In genomic region chr4:94571301-94571700, GRCh38 we compare ENCODE assay signal across 23 cellular contexts.
DNase-seq lines count a peak whose midpoint lies in the region; ATAC-seq, FAIRE-seq and TF ChIP-seq lines count a peak whose summit lies in the region.
"Had no signal": no experiment of that assay in that cellular context is flagged by ENCODE, and none has a peak within 500 bp of the region (broad histone marks: within the 10 kb centered on the region; RNA-seq: fewer than 3 reads in every experiment).

No MANE protein-coding gene starts in this region.

- no peak; the same call in 1 of the 2 replicates for ATAC-seq in HCT116
- ATAC-seq: effector memory CD8-positive, alpha-beta T cell; lower lobe of right lung had no signal

- RAD21 ChIA-PET in HCT116 (lab: Charles Lee; ENCODE audit: low non-redundant PET in 1 of 2, low total read pairs in 2 of 2, uncharacterized antibody in 2 of 2, unreplicated experiment in 2 of 2), result no interaction called here

- H3K4me2 ChIP-seq in HCT116 (ENCODE audit: low read length), result no peak overlapping the region

- no peaks in the 10 kb centered on the region; a peak in 1 of 4 replicates for H3K36me3 ChIP-seq in HCT116 (ENCODE audit: control insufficient read depth in 1 of 2, insufficient read depth in 2 of 2, low read length in 2 of 2)
- H3K36me3 ChIP-seq: colonic mucosa had no signal

- TF ChIP-seq CTCF in HCT116 (IDR thresholded peaks at IDR 0.05 in 2 of 3, conservative IDR thresholded peaks at IDR 0.05 in 1 of 3; ENCODE audit: borderline replicate concordance in 1 of 3, insufficient read depth in 1 of 3, low read depth in 2 of 3, low read length in 2 of 3), result 0 out of 6 replicates have a peak, but pooled peaks of 1 of the 3 experiments have one; percentile 7

- H3K9ac ChIP-seq in HCT116 (ENCODE audit: low read length), result no peak overlapping the region

- H2AFZ ChIP-seq in HCT116 (ENCODE audit: low read depth, low read length, poor library complexity, severe bottlenecking), result no peak overlapping the region

- H3K27ac ChIP-seq in HCT116 (ENCODE audit: low read depth, low read length), result no peak overlapping the region
- H3K27ac ChIP-seq: colonic mucosa, lower lobe of right lung, SK-N-MC, testis had no signal

- FAIRE-seq in GM12891 (lab: Jason Lieb, UNC), result no peak
- FAIRE-seq: kidney had no signal

- 0 out of 2 replicates have a peak, but pooled peaks have one; percentile 8 for TF ChIP-seq RAD21 in HCT116 (IDR thresholded peaks at IDR 0.05; ENCODE audit: low read depth)

- TF ChIP-seq POLR2A in HCT116 (IDR thresholded peaks at IDR 0.05; ENCODE audit: borderline replicate concordance, extremely low read depth, insufficient read depth, insufficient read length) (no peak), GM12891 (IDR thresholded peaks at IDR 0.05; ENCODE audit: low read depth, low read length) (no peak), erythroblast (IDR thresholded peaks at IDR 0.05; ENCODE audit: low read length) (no peak)

- no peak for DNase-seq in HCT116 (ENCODE audit: low read depth, low spot score)
- DNase-seq in NCI-H69 (lab: John Stamatoyannopoulos, UW), result peak; percentile 46
- DNase-seq in globus pallidus (ENCODE audit: low spot score), result peak; percentile 31
- DNase-seq in renal cortical epithelial cell (ENCODE audit: low read depth), result peak; percentile 14
- no peak for DNase-seq in amniotic stem cell (lab: John Stamatoyannopoulos, UW)
- no peak for DNase-seq in GM12891 (ENCODE audit: insufficient read length, low spot score)
- DNase-seq in erythroblast (lab: John Stamatoyannopoulos, UW), result no peak
- DNase-seq: activated CD4-positive, alpha-beta T cell treated with anti-CD3 and anti-CD28 coated beads for 48 hours; activated naive CD4-positive, alpha-beta T cell; activated T-cell treated with anti-CD3 and anti-CD28 coated beads, Interleukin-2, amount 50 U/mL, for 48 hours; CD8-positive, alpha-beta memory T cell; colonic mucosa; DMS153; effector memory CD8-positive, alpha-beta T cell; kidney; lower lobe of right lung; NCI-H524; stimulated activated CD4-positive, alpha-beta T cell treated with anti-CD3 and anti-CD28 coated beads, Interleukin-12 subunit alpha, Interleukin-12 subunit beta, amount 100 ng/mL, for 4 hours; stimulated activated CD4-positive, alpha-beta T cell treated with anti-CD3 and anti-CD28 coated beads, Interleukin-4, amount 100 ng/mL, for 4 hours; stimulated activated naive CD4-positive, alpha-beta T cell treated with Interleukin-2 at 50 U/mL for 16 hours; T-helper 2 cell; testis had no signal

- no peaks in the 10 kb centered on the region for H4K20me1 ChIP-seq in HCT116 (ENCODE audit: insufficient read depth)

- intact Hi-C loops in HCT116 (cut with micrococcal nuclease), result no loop called here

- no peaks in the 10 kb centered on the region for H3K9me2 ChIP-seq in HCT116 (ENCODE audit: insufficient read depth)

- H3K79me2 ChIP-seq in HCT116 (ENCODE audit: insufficient read depth, low read length), result no peaks in the 10 kb centered on the region

- H3K4me3 ChIP-seq in HCT116 (replicated peaks in 1 of 2; ENCODE audit: low read depth in 1 of 2, low read length in 2 of 2), result no peak overlapping the region
- H3K4me3 ChIP-seq: colonic mucosa, lower lobe of right lung, SK-N-MC, testis had no signal

- no peaks in the 10 kb centered on the region for H3K27me3 ChIP-seq in HCT116 (ENCODE audit: insufficient read depth, low read length)
- H3K27me3 ChIP-seq: colonic mucosa, testis had no signal

- CTCF ChIA-PET in HCT116 (lab: Charles Lee), result no interaction called here

- H3K4me1 ChIP-seq in HCT116 (ENCODE audit: control insufficient read depth in 1 of 2, insufficient read depth in 2 of 2, low read length in 2 of 2), result 0 out of 4 replicates have a peak, but pooled peaks cover 0 to 3% of the 10 kb centered on the region in 2 experiments
- H3K4me1 ChIP-seq: colonic mucosa, lower lobe of right lung, testis had no signal

- no TSS peak for BruUV-seq in HCT116 (replicated peaks; lab: Mats Ljungman, UMichigan)

- POLR2A ChIA-PET in HCT116 (lab: Charles Lee), result no interaction called here

- no peaks in the 10 kb centered on the region for H3K9me3 ChIP-seq in HCT116 (ENCODE audit: control insufficient read depth in 1 of 2, insufficient read depth in 1 of 2, low read depth in 1 of 2, low read length in 2 of 2)
- H3K9me3 ChIP-seq: colonic mucosa, lower lobe of right lung, testis had no signal

TF ChIP-seq in HCT116, 20 proteins besides CTCF, POLR2A, EP300 and RAD21:
- TF ChIP-seq SP1 (IDR thresholded peaks at IDR 0.05; ENCODE audit: low read depth) (no peak), ELF1 (IDR thresholded peaks at IDR 0.05; ENCODE audit: borderline replicate concordance, low read depth) (no peak), SRF (IDR thresholded peaks at IDR 0.05; ENCODE audit: low read depth) (no peak), EZH2 (IDR thresholded peaks at IDR 0.05) (no peak), YY1 (IDR thresholded peaks at IDR 0.05; ENCODE audit: extremely low read depth, insufficient replicate concordance, low read depth, low read length) (no peak), JUND (IDR thresholded peaks at IDR 0.05) (no peak), ATF3 (IDR thresholded peaks at IDR 0.05) (no peak)

TF ChIP-seq in GM12891, 5 proteins besides CTCF, POLR2A, EP300 and RAD21:
- TF ChIP-seq PAX5 (IDR thresholded peaks at IDR 0.05; ENCODE audit: insufficient read depth, low read length, severe bottlenecking) (no peak), POLR2AphosphoS5 (IDR thresholded peaks at IDR 0.05; ENCODE audit: low read depth, low read length) (no peak), SPI1 (IDR thresholded peaks at IDR 0.05; ENCODE audit: low read depth, low read length) (no peak), TAF1 (IDR thresholded peaks at IDR 0.05; ENCODE audit: low read depth, low read length) (no peak), POU2F2 (IDR thresholded peaks at IDR 0.05; ENCODE audit: low read depth, low read length) (no peak)

Comparison
In these comparisons a context has a peak if more than half of its experiments do, and no peak if none do; other contexts are left out.
1. DNase-seq: peak in NCI-H69 (single experiment), globus pallidus (single experiment) and renal cortical epithelial cell (single experiment); none in HCT116 (single experiment), amniotic stem cell (single experiment), GM12891 (single experiment) and erythroblast (0 of 2).